Comparison of ENCODE assay signal across 8 cellular contexts in the genomic region with DNA sequence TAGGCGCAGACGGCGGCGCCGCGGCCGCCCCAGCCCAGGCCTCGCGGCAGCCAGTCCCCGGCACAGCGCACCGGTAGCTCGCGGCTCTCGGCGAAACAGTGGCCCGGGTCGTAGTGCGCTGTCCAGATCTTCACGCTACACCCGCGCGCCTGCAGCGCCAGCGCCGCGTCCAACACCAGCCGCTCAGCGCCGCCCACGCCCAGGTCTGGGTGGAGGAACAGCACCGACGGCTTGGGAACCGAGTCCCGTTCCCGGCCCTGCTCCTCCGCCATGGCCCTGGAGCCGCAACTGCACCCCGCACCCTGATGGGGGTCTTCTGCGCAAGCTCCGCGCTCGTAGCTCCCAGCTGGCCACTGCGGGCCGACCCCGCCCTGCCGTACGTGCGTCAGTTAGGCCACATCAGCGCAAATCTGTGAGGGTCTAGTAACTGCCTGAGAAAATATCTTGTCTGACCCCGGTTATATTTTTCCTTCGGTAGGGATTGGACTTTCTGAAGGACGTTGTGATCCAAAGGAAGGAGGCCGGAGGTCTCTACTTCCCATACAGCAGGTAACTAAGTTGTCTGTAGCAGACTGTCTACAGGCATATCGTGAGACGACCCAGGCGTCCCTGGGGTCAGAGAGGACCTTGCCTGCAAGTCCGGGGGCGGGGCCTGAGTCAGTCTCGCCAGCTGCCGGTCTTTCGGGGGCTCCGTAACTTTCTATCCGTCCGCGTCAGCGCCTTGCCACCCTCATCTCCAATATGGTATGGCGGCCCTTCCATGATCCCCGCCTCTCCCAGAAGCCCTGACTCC. TPM values are rescaled to one million over a fixed set of nuclear protein-coding genes. Genes with fewer than 3 reads are reported as not detected.
A peak's percentile ranks its signal among the peaks of the same experiment; 100 is the strongest.
DNase-seq lines count a peak whose midpoint lies in the region; ATAC-seq and TF ChIP-seq lines count a peak whose summit lies in the region.

A gene with protein sequence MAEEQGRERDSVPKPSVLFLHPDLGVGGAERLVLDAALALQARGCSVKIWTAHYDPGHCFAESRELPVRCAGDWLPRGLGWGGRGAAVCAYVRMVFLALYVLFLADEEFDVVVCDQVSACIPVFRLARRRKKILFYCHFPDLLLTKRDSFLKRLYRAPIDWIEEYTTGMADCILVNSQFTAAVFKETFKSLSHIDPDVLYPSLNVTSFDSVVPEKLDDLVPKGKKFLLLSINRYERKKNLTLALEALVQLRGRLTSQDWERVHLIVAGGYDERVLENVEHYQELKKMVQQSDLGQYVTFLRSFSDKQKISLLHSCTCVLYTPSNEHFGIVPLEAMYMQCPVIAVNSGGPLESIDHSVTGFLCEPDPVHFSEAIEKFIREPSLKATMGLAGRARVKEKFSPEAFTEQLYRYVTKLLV (minus strand): TSS at position 320 of the 793 bp plus-strand sequence. CDS start 48 bp downstream, at position 272.
A gene (plus strand): TSS at position 660 of the 793 bp plus-strand sequence. CDS start 82 bp downstream, at position 742.

- H3K4ac ChIP-seq in mesendoderm (ENCODE audit: low read depth, low read length), result peak within 1 kb of the TSS; percentile 17

- TF ChIP-seq CTCF in endodermal cell (conservative IDR thresholded peaks at IDR 0.05), result peak; percentile 17

- H3K4me3 ChIP-seq in NT2/D1 (ENCODE audit: insufficient read length, low read depth) (peak within 1 kb of the TSS; percentile 99), endodermal cell (ENCODE audit: low read length) (peak within 1 kb of the TSS; percentile 88), mesendoderm (ENCODE audit: low read length) (peak within 1 kb of the TSS; percentile 92)

- no peaks in the 10 kb centered on the region for H3K9me3 Mint-ChIP-seq in endodermal cell

- peak within 1 kb of the TSS; percentile 99 for H3K4me3 Mint-ChIP-seq in endodermal cell

- H2BK5ac ChIP-seq in mesendoderm (ENCODE audit: low read length), result peak within 1 kb of the TSS; percentile 64

- 0% methylated on average over 14 to 69 of the region's 69 CpGs for WGBS in endodermal cell (ENCODE audit: insufficient coverage in 1 of 2, insufficient read length in 1 of 2), 2 experiments
- no CpG with 5 or more reads among the region's 69 CpGs for WGBS in mesendoderm (ENCODE audit: extremely low coverage, insufficient coverage, low lambda C conversion rate)

- H2BK15ac ChIP-seq in mesendoderm (replicated peaks; ENCODE audit: low read depth), result no peak within 1 kb of the TSS

- no peak within 1 kb of the TSS for H4K8ac ChIP-seq in mesendoderm (ENCODE audit: low read depth, low read length)

- ATAC-seq in GM21381 (IDR thresholded peaks at IDR 0.05; ENCODE audit: unreplicated experiment), result peak; percentile 87

- peak within 1 kb of the TSS; percentile 100 for H3K27ac Mint-ChIP-seq in endodermal cell

- H3K36me3 Mint-ChIP-seq in endodermal cell (ENCODE audit: low read depth), result peaks cover 41% of the 10 kb centered on the region

- peaks cover 25% of the 10 kb centered on the region for H3K4me1 Mint-ChIP-seq in endodermal cell

- H3K79me2 ChIP-seq in mesendoderm (ENCODE audit: control insufficient read depth, insufficient read depth, low read length), result peaks cover 72% of the 10 kb centered on the region

- H3K9ac ChIP-seq in NT2/D1 (ENCODE audit: insufficient read length, low read depth) (peak within 1 kb of the TSS; percentile 100), endodermal cell (ENCODE audit: extremely low read depth, low read length, poor library complexity, severe bottlenecking) (peak within 1 kb of the TSS; percentile 99), mesendoderm (ENCODE audit: low read length) (peak within 1 kb of the TSS; percentile 95)

- peak within 1 kb of the TSS; percentile 78 for H3K4me2 ChIP-seq in mesendoderm (ENCODE audit: low read length)

- H3K27ac ChIP-seq in endodermal cell (ENCODE audit: low read depth, low read length), result peak within 1 kb of the TSS; percentile 98
- peak within 1 kb of the TSS; percentile 85 for H3K27ac ChIP-seq in mesendoderm (ENCODE audit: low read depth, low read length)

- peak within 1 kb of the TSS; percentile 98 for H3K56ac ChIP-seq in mesendoderm (ENCODE audit: low read length)

- no peak within 1 kb of the TSS for H4K5ac ChIP-seq in mesendoderm (ENCODE audit: low read length)

- no peaks in the 10 kb centered on the region for H3K4me1 ChIP-seq in NT2/D1 (ENCODE audit: insufficient read depth, insufficient read length)
- no peaks in the 10 kb centered on the region for H3K4me1 ChIP-seq in endodermal cell (ENCODE audit: control insufficient read depth, insufficient read depth, low read length)
- peaks cover 2% of the 10 kb centered on the region for H3K4me1 ChIP-seq in mesendoderm (ENCODE audit: control insufficient read depth, low read depth, low read length)

- peaks cover 70% of the 10 kb centered on the region for H3K36me3 ChIP-seq in NT2/D1 (ENCODE audit: insufficient read depth, insufficient read length, low read length)
- H3K36me3 ChIP-seq in endodermal cell (ENCODE audit: control insufficient read depth, insufficient read depth, low read length), result peaks cover 56% of the 10 kb centered on the region
- no peaks in the 10 kb centered on the region for H3K36me3 ChIP-seq in mesendoderm (ENCODE audit: control insufficient read depth, insufficient read depth, low read length)

- no peak within 1 kb of the TSS for H3K18ac ChIP-seq in mesendoderm (ENCODE audit: low read length)

- H3K27me3 Mint-ChIP-seq in endodermal cell (ENCODE audit: insufficient read depth), result no peaks in the 10 kb centered on the region

- H3K9me3 ChIP-seq in NT2/D1 (ENCODE audit: insufficient read depth, low read length) (no peaks in the 10 kb centered on the region), endodermal cell (ENCODE audit: control insufficient read depth, low read length) (no peaks in the 10 kb centered on the region)

- no peak within 1 kb of the TSS for H2BK120ac ChIP-seq in mesendoderm (ENCODE audit: low read depth, low read length)

- H3K79me1 ChIP-seq in mesendoderm (ENCODE audit: low read length), result peaks cover 32% of the 10 kb centered on the region

- H3K27me3 ChIP-seq in NT2/D1 (ENCODE audit: insufficient read depth, insufficient read length) (no peaks in the 10 kb centered on the region), endodermal cell (ENCODE audit: control insufficient read depth, insufficient read depth, low read length, poor library complexity, severe bottlenecking) (no peaks in the 10 kb centered on the region), mesendoderm (ENCODE audit: insufficient read depth, low read length, poor library complexity) (no peaks in the 10 kb centered on the region)

- no peak within 1 kb of the TSS for H2AK5ac ChIP-seq in mesendoderm (ENCODE audit: low read length)

- H3K23ac ChIP-seq in mesendoderm (ENCODE audit: low read length), result peak within 1 kb of the TSS; percentile 85

- DNase-seq in COR-L47 (lab: John Stamatoyannopoulos, UW) (peak; percentile 94), HUDEP-2 (lab: John Stamatoyannopoulos, UW; ENCODE audit: unreplicated experiment in 76 of 76) (peak in 75 of 76 experiments; percentile 31 to 97 (median 89)), NT2/D1 (ENCODE audit: low read depth, low spot score) (peak; percentile 88), endodermal cell (peak; percentile 96), mesendoderm (peak; percentile 96)
- peak; percentile 91 for DNase-seq in activated CD8-positive, alpha-beta memory T cell treated with anti-CD3 and anti-CD28 coated beads, Interleukin-2, amount 50 U/mL, for 1 hour (ENCODE audit: extremely low read depth)
- DNase-seq in stimulated activated CD8-positive, alpha-beta memory T cell treated with anti-CD3 and anti-CD28 coated beads, Interleukin-15, amount 100 ng/mL, for 1 hour (ENCODE audit: low read depth), result peak; percentile 90

RNA-seq across cellular contexts. Expression of the first gene that starts in this region (rescaled TPM):
- 10 to 100 TPM; 27.6 to 28.8 TPM for total RNA-seq in endodermal cell
- 24.1 TPM for polyA plus RNA-seq in endodermal cell (2013, experiment 1 of 2)
- 21.5 TPM for polyA plus RNA-seq in endodermal cell (2013, experiment 2 of 2)
- polyA plus RNA-seq in mesendoderm (2013, experiment 1 of 2), result 31.2 TPM
- polyA plus RNA-seq in mesendoderm (2013, experiment 2 of 2), result 31.0 TPM

RNA-seq across cellular contexts. Expression of the second gene that starts in this region (rescaled TPM):
- total RNA-seq in endodermal cell, result 100 to 1,000 TPM; 153 to 187 TPM
- 189 TPM for polyA plus RNA-seq in endodermal cell (2013, experiment 1 of 2)
- 214 TPM for polyA plus RNA-seq in endodermal cell (2013, experiment 2 of 2)
- polyA plus RNA-seq in mesendoderm (2013, experiment 1 of 2), result 561 TPM
- 537 TPM for polyA plus RNA-seq in mesendoderm (2013, experiment 2 of 2)

Comparison
In these comparisons a context has a peak if more than half of its experiments do, and no peak if none do; other contexts are left out.
1. Peak in every context shown above with its lines: DNase-seq, ATAC-seq, H3K4me3 ChIP-seq and H3K27ac ChIP-seq.